In genomic region chr11:82631722-82632630, GRCh38 we compare ENCODE assay signal across 13 cellular contexts.
DNase-seq lines count a peak whose midpoint lies in the region; ATAC-seq and TF ChIP-seq lines count a peak whose summit lies in the region.
"Had no signal": no experiment of that assay in that cellular context is flagged by ENCODE, and none has a peak within 500 bp of the region (broad histone marks: within the 10 kb centered on the region; RNA-seq: fewer than 3 reads in every experiment).

No MANE protein-coding gene starts in this region.

- POLR2A ChIA-PET in activated naive CD8-positive, alpha-beta T cell treated with anti-CD3 and anti-CD28 coated beads, Interleukin-2, amount 10 ng/mL, durations not matched to agents 7 days and 5 days (lab: Charles Lee) = no interaction called here

- TF ChIP-seq CTCF in GM12864 (IDR thresholded peaks at IDR 0.05; ENCODE audit: low read depth, low read length, missing control alignments) (no peak), heart right ventricle (IDR thresholded peaks at IDR 0.05) (no peak), heart left ventricle (IDR thresholded peaks at IDR 0.05) (no peak)

- H3K36me3 ChIP-seq in heart right ventricle (no peaks in the 10 kb centered on the region), heart left ventricle (no peaks in the 10 kb centered on the region)
- H3K36me3 ChIP-seq: BLaER1, esophagus squamous epithelium had no signal

- DNase-seq in GM12864 (ENCODE audit: low read depth) (peak; percentile 26), iPS-NIHi7 (ENCODE audit: extremely low spot score) (no peak), heart right ventricle (no peak), heart left ventricle (no peak)
- DNase-seq in activated naive CD8-positive, alpha-beta T cell treated with anti-CD3 and anti-CD28 coated beads, Interleukin-2, amount 10 ng/mL, durations not matched to agents 7 days and 5 days = no peak
- no peak for DNase-seq in stimulated activated CD4-positive, alpha-beta T cell treated with anti-CD3 and anti-CD28 coated beads, Interleukin-4, amount 100 ng/mL, for 4 hours
- DNase-seq: esophagus squamous epithelium, NCI-H2029 treated with DMSO at 0.1 percent for 48 hours had no signal

- H3K9me3 ChIP-seq in heart right ventricle (peaks cover 0 to 13% (median 0%) of the 10 kb centered on the region in 11 donors), heart left ventricle (peaks cover 0 to 16% (median 0%) of the 10 kb centered on the region in 12 donors)
- H3K9me3 ChIP-seq: esophagus squamous epithelium had no signal

- H3K36me3 Mint-ChIP-seq in activated naive CD8-positive, alpha-beta T cell treated with anti-CD3 and anti-CD28 coated beads, Interleukin-2, amount 10 ng/mL, durations not matched to agents 7 days and 5 days = no peaks in the 10 kb centered on the region
- H3K36me3 Mint-ChIP-seq: activated naive CD4-positive, alpha-beta T cell treated with anti-CD3 and anti-CD28 coated beads, Interleukin-2, amount 50 U/mL, for 24 hours had no signal

- 59 to 65% methylated on average over 4 of the region's 4 CpGs for WGBS in heart right ventricle, 2 donors
- 56 to 68% (median 57%) methylated on average over 4 of the region's 4 CpGs for WGBS in heart left ventricle, 4 donors

- H3K27me3 ChIP-seq in heart right ventricle (peaks cover 0 to 4% (median 0%) of the 10 kb centered on the region in 7 donors), heart left ventricle (no peaks in the 10 kb centered on the region)
- H3K27me3 ChIP-seq: BLaER1, esophagus squamous epithelium had no signal

- no peak overlapping the region for H3K27ac Mint-ChIP-seq in activated naive CD8-positive, alpha-beta T cell treated with anti-CD3 and anti-CD28 coated beads, Interleukin-2, amount 10 ng/mL, durations not matched to agents 7 days and 5 days
- H3K27ac Mint-ChIP-seq: activated naive CD4-positive, alpha-beta T cell treated with anti-CD3 and anti-CD28 coated beads, Interleukin-2, amount 50 U/mL, for 24 hours; GM23338 had no signal

- no peaks in the 10 kb centered on the region for H3K27me3 Mint-ChIP-seq in activated naive CD8-positive, alpha-beta T cell treated with anti-CD3 and anti-CD28 coated beads, Interleukin-2, amount 10 ng/mL, durations not matched to agents 7 days and 5 days

- intact Hi-C loops in heart right ventricle (cut with DNase I) (no loop called here), heart left ventricle (cut with DNase I) (no loop called here)

- H3K9me3 Mint-ChIP-seq in activated naive CD8-positive, alpha-beta T cell treated with anti-CD3 and anti-CD28 coated beads, Interleukin-2, amount 10 ng/mL, durations not matched to agents 7 days and 5 days = peaks cover 7% of the 10 kb centered on the region
- H3K9me3 Mint-ChIP-seq: activated naive CD4-positive, alpha-beta T cell treated with anti-CD3 and anti-CD28 coated beads, Interleukin-2, amount 50 U/mL, for 24 hours had no signal

- H3K4me1 Mint-ChIP-seq in activated naive CD8-positive, alpha-beta T cell treated with anti-CD3 and anti-CD28 coated beads, Interleukin-2, amount 10 ng/mL, durations not matched to agents 7 days and 5 days = peaks cover 4% of the 10 kb centered on the region
- H3K4me1 Mint-ChIP-seq: activated naive CD4-positive, alpha-beta T cell treated with anti-CD3 and anti-CD28 coated beads, Interleukin-2, amount 50 U/mL, for 24 hours; GM23338 had no signal

- peak; percentile 71 for ATAC-seq in GM19455 (IDR thresholded peaks at IDR 0.05; ENCODE audit: unreplicated experiment)
- ATAC-seq in HG03060 (IDR thresholded peaks at IDR 0.05; ENCODE audit: low read depth, unreplicated experiment) = peak; percentile 48
- peak; percentile 52 for ATAC-seq in activated naive CD8-positive, alpha-beta T cell treated with anti-CD3 and anti-CD28 coated beads, Interleukin-2, amount 10 ng/mL, durations not matched to agents 7 days and 5 days (ENCODE audit: low read depth)
- ATAC-seq in heart right ventricle = no peak
- ATAC-seq in heart left ventricle = no peak
- ATAC-seq: GM23338 had no signal

- no peaks in the 10 kb centered on the region for H3K4me1 ChIP-seq in heart right ventricle
- H3K4me1 ChIP-seq in heart left ventricle = no peaks in the 10 kb centered on the region
- H3K4me1 ChIP-seq: BLaER1, esophagus squamous epithelium had no signal

- no peak overlapping the region for H3K4me3 Mint-ChIP-seq in activated naive CD8-positive, alpha-beta T cell treated with anti-CD3 and anti-CD28 coated beads, Interleukin-2, amount 10 ng/mL, durations not matched to agents 7 days and 5 days
- H3K4me3 Mint-ChIP-seq: activated naive CD4-positive, alpha-beta T cell treated with anti-CD3 and anti-CD28 coated beads, Interleukin-2, amount 50 U/mL, for 24 hours; GM23338 had no signal

- H3K27ac ChIP-seq in heart right ventricle (no peak overlapping the region), heart left ventricle (no peak overlapping the region)
- H3K27ac ChIP-seq: BLaER1, esophagus squamous epithelium had no signal

- no peak overlapping the region for H3K4me3 ChIP-seq in GM12864 (ENCODE audit: low read depth, low read length)
- no peak overlapping the region for H3K4me3 ChIP-seq in heart right ventricle
- H3K4me3 ChIP-seq in heart left ventricle = no peak overlapping the region
- H3K4me3 ChIP-seq: BLaER1, esophagus squamous epithelium, GM23338 had no signal

- TF ChIP-seq POLR2A in heart left ventricle (IDR thresholded peaks at IDR 0.05) = no peak

Comparison
In these comparisons a context has a peak if more than half of its experiments do, and no peak if none do; other contexts are left out.
1. ATAC-seq: peak in GM19455 (single experiment), HG03060 (single experiment) and activated naive CD8-positive, alpha-beta T cell treated with anti-CD3 and anti-CD28 coated beads, Interleukin-2, amount 10 ng/mL, durations not matched to agents 7 days and 5 days (single experiment); none in heart right ventricle (0 of 8) and heart left ventricle (0 of 4).